12 cellular contexts compared by ENCODE assay signal in the genomic region with DNA sequence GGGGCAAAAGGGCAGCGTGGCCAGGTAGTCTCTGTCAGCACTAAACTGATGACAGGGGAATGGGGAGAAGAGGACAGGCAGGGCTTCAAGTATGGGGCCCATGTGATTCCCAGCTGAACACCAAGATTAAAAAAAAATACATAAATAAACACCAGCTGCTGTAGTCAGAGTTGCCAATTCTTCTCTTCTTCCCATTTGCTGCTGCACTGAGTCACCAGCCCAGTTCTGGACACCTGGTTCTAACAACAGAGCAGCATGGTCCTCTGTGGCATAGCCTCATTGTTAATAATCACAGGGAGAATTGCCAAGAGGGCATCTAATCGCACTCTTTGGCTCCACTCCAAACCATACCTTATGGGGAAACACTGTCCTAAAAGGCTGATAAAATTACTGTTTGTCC. TPM values are rescaled to one million over a fixed set of nuclear protein-coding genes. Genes with fewer than 3 reads are reported as not detected.
DNase-seq lines count a peak whose midpoint lies in the region; ATAC-seq and TF ChIP-seq lines count a peak whose summit lies in the region.
"Had no signal": no experiment of that assay in that cellular context is flagged by ENCODE, and none has a peak within 500 bp of the region (broad histone marks: within the 10 kb centered on the region; RNA-seq: fewer than 3 reads in every experiment).

No MANE protein-coding gene starts in this region.

- H3K27me3 ChIP-seq in AG04450 (ENCODE audit: control insufficient read depth, insufficient read depth, low read length) (peaks cover 3% of the 10 kb centered on the region), RWPE2 (ENCODE audit: insufficient read depth, poor library complexity, severe bottlenecking) (peaks cover 21% of the 10 kb centered on the region), heart left ventricle (no peaks in the 10 kb centered on the region)
- H3K27me3 ChIP-seq: BLaER1, upper lobe of right lung had no signal

- H3K9me3 ChIP-seq in AG04450 (ENCODE audit: control insufficient read depth, insufficient read depth, low read length), result no peaks in the 10 kb centered on the region
- no peaks in the 10 kb centered on the region for H3K9me3 ChIP-seq in RWPE2 (ENCODE audit: severe bottlenecking)
- no peaks in the 10 kb centered on the region for H3K9me3 ChIP-seq in heart left ventricle
- H3K9me3 ChIP-seq: BLaER1, upper lobe of right lung had no signal

- 26 to 39% (median 35%) methylated on average over 2 of the region's 2 CpGs for WGBS in heart left ventricle, 4 donors

- H3K4me3 ChIP-seq in AG04450 (ENCODE audit: low read depth, low read length) (no peak overlapping the region), RWPE2 (ENCODE audit: severe bottlenecking) (no peak overlapping the region), heart left ventricle (no peak overlapping the region)
- H3K4me3 ChIP-seq: BLaER1, upper lobe of right lung had no signal

- POLR2A ChIA-PET in AG04450 (lab: Yijun Ruan, JAX), result no interaction called here

- in situ Hi-C loops in KBM-7 (cut with MboI; ENCODE audit: low pct_unique_long_range_greater_than_20kb, low sequenced_read_pairs), result no loop called here

- DNase-seq in AG04450 (ENCODE audit: low read depth, low spot score) (peak; percentile 8), M059J (ENCODE audit: low read depth) (peak; percentile 77), RWPE2 (ENCODE audit: low spot score) (no peak), heart left ventricle (peak in 1 of 5 donors; percentile 34), NCI-H187 treated with DMSO at 0.1 percent for 48 hours (lab: John Stamatoyannopoulos, UW) (no peak), KBM-7 (no peak)
- DNase-seq: NCI-H1436 treated with DMSO at 0.1 percent for 48 hours, right cardiac atrium, upper lobe of right lung had no signal

- TF ChIP-seq POLR2A in heart left ventricle (IDR thresholded peaks at IDR 0.05), result no peak

- intact Hi-C loops in heart left ventricle (cut with DNase I), result no loop called here

- H3K27ac ChIP-seq in AG04450 (ENCODE audit: low read depth, low read length), result no peak overlapping the region
- no peak overlapping the region for H3K27ac ChIP-seq in RWPE2 (ENCODE audit: poor library complexity, severe bottlenecking)
- H3K27ac ChIP-seq in heart left ventricle, result no peak overlapping the region
- H3K27ac ChIP-seq: BLaER1, upper lobe of right lung had no signal

- peak; percentile 76 for ATAC-seq in RWPE2 (ENCODE audit: low read depth)
- ATAC-seq in heart left ventricle, result peak; percentile 56 to 76 (median 62)
- no peak for ATAC-seq in HG02571 (IDR thresholded peaks at IDR 0.05; ENCODE audit: unreplicated experiment)
- ATAC-seq in HG02610 (IDR thresholded peaks at IDR 0.05; ENCODE audit: unreplicated experiment), result no peak
- ATAC-seq: upper lobe of right lung had no signal

- H3K36me3 ChIP-seq in RWPE2 (ENCODE audit: low read depth), result no peaks in the 10 kb centered on the region
- no peaks in the 10 kb centered on the region for H3K36me3 ChIP-seq in heart left ventricle
- H3K36me3 ChIP-seq: BLaER1, upper lobe of right lung had no signal

- CTCF ChIA-PET in AG04450 (lab: Charles Lee), result no interaction called here

- TF ChIP-seq CTCF in AG04450 (IDR thresholded peaks at IDR 0.05; ENCODE audit: low read depth, low read length) (no peak), RWPE2 (IDR thresholded peaks at IDR 0.05; ENCODE audit: poor library complexity, severe bottlenecking) (no peak), heart left ventricle (IDR thresholded peaks at IDR 0.05) (no peak)

- peaks cover 2% of the 10 kb centered on the region for H3K4me1 ChIP-seq in RWPE2 (ENCODE audit: insufficient read depth, poor library complexity, severe bottlenecking)
- peaks cover 0 to 27% (median 13%) of the 10 kb centered on the region in 12 donors for H3K4me1 ChIP-seq in heart left ventricle
- H3K4me1 ChIP-seq: BLaER1, upper lobe of right lung had no signal

RNA-seq across cellular contexts. Expression of a gene that starts 15.1 kb away (rescaled TPM):
- polyA plus RNA-seq in AG04450 (2011; rRNA removed) (0.12 and 0.19 TPM in 2 replicates), heart left ventricle (1 to 10 TPM; 1.3 to 1.4 TPM)
- 0.18 and 0.43 TPM in 2 replicates for polyA minus RNA-seq in AG04450 (2011; rRNA and poly(A)+ RNA removed)
- 5.2 and 9.2 TPM in 2 replicates for total RNA-seq in M059J (2014; rRNA removed; shearing (Covaris generic))
- 1 to 10 TPM; 4.2 to 9.6 (median 5.8) TPM for total RNA-seq in heart left ventricle

Comparison
In these comparisons a context has a peak if more than half of its experiments do, and no peak if none do; other contexts are left out.
1. DNase-seq: peak in AG04450 (single experiment) and M059J (single experiment); none in RWPE2 (single experiment), NCI-H187 treated with DMSO at 0.1 percent for 48 hours (single experiment) and KBM-7 (single experiment).
2. ATAC-seq: peak in RWPE2 (single experiment) and heart left ventricle (4 of 4); none in HG02571 (single experiment) and HG02610 (single experiment).